In the genomic region with DNA sequence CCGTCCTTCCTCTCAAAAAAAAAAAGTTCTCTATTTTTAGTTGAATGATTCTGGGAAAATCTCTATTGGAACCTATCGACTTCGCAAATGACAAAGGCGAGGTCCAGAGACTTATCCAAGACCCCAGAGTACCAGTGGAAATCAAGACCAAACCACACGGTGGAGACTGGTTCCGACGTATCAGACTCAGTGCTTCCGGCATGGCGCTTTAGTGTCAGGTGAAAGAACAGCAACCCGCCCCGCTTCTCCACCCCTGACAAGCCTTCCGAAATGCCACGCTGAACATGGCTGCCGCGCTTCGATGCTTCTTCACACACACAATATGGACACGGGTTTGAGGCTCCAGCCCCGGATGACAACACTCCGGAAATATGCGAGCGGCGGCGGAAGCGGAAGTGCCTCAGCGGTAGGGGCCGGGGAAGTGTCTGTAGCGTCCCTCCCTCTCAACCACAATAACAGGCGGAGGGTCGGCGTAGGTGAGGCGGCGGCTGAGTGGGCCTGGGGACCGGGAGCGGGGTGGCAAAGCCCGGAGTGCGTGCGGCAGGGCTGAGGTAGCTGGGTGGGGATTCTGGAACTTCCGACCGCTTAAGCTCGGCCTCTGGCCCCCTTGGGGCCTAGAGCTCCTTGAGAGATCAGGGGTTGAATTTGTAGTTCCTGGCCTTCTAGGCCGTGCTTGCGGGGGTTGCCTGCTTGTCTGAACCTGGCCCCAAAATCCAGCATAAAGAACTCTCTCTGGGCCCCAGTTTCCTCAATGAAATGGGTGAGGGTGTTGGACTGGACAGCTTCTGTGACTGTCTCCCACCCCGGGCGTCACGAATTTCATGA, we compare ENCODE assay signal across 8 cellular contexts. TPM values are rescaled to one million over a fixed set of nuclear protein-coding genes. Genes with fewer than 3 reads are reported as not detected.
DNase-seq lines count a peak whose midpoint lies in the region; ATAC-seq lines count a peak whose summit lies in the region.

A gene with protein sequence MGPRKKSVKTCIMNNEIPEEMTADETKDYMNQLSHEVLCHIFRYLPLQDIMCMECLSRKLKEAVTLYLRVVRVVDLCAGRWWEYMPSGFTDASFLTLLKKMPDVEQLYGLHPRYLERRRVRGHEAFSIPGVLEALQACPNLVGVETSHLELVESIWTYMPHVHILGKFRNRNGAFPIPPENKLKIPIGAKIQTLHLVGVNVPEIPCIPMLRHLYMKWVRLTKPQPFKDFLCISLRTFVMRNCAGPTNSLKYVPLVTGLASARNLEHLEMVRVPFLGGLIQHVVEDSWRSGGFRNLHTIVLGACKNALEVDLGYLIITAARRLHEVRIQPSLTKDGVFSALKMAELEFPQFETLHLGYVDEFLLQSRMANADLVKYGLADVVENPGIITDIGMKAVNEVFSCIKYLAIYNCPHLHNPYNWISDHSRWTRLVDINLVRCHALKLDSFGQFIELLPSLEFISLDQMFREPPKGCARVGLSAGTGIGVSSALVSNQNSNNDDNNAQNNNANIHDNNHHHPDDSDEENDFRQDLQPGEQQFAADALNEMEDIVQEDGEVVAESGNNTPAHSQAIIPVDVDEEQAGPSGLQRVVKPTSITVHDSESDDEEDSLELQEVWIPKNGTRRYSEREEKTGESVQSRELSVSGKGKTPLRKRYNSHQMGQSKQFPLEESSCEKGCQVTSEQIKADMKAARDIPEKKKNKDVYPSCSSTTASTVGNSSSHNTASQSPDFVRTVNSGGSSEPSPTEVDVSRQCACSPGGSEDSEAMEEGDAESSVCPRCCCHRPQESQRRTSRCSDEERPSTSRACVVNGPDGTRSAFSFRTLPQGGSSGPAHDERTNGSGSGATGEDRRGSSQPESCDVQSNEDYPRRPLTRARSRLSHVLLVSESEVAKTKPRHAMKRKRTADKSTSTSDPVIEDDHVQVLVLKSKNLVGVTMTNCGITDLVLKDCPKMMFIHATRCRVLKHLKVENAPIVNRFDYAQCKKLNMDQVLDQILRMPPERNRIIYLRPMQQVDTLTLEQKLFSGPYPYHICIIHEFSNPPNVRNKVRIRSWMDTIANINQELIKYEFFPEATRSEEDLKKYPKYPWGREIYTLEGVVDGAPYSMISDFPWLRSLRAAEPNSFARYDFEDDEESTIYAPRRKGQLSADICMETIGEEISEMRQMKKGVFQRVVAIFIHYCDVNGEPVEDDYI (plus strand): TSS at position 395 of the 825 bp plus-strand sequence. CDS start 10,819 bp downstream, outside the sequence.

- H3K27me3 Mint-ChIP-seq in dendritic cell treated with granulocyte-macrophage colony-stimulating factor and Interleukin-4, amounts not matched to agents 40 ng/mL and 50 ng/mL, for 4 days: no peaks in the 10 kb centered on the region

- H3K4me3 Mint-ChIP-seq in dendritic cell treated with granulocyte-macrophage colony-stimulating factor and Interleukin-4, amounts not matched to agents 40 ng/mL and 50 ng/mL, for 4 days: peak within 1 kb of the TSS; percentile 81

- peak; percentile 98 for DNase-seq in CD1c-positive myeloid dendritic cell (ENCODE audit: extremely low spot score)
- peak; percentile 96 for DNase-seq in NCI-H748 treated with DMSO at 0.1 percent for 48 hours (lab: John Stamatoyannopoulos, UW)
- DNase-seq in activated CD4-positive, alpha-beta T cell treated with anti-CD3 and anti-CD28 coated beads, Interleukin-2, amount 50 U/mL, for 24 hours (ENCODE audit: low read depth in 1 of 2, low spot score in 1 of 2): peak; percentile 93 to 97
- DNase-seq in left lobe of liver (ENCODE audit: low spot score): peak; percentile 97
- DNase-seq in stimulated activated CD4-positive, alpha-beta T cell treated with anti-CD3 and anti-CD28 coated beads, Interleukin-2, amount 100 ng/mL, for 4 hours (ENCODE audit: low read depth): peak; percentile 94

- ATAC-seq in GM19372 (IDR thresholded peaks at IDR 0.05; ENCODE audit: low read depth, unreplicated experiment) (peak; percentile 99), HG03558 (IDR thresholded peaks at IDR 0.05; ENCODE audit: extremely low read depth, unreplicated experiment) (peak; percentile 99), left lobe of liver (peak; percentile 99)

- peaks cover 41% of the 10 kb centered on the region for H3K4me1 Mint-ChIP-seq in dendritic cell treated with granulocyte-macrophage colony-stimulating factor and Interleukin-4, amounts not matched to agents 40 ng/mL and 50 ng/mL, for 4 days (ENCODE audit: low read depth)

- intact Hi-C loops in dendritic cell treated with granulocyte-macrophage colony-stimulating factor and Interleukin-4, amounts not matched to agents 40 ng/mL and 50 ng/mL, for 4 days (cut with micrococcal nuclease): loop anchor here (10.0 kb wide), 1 partner anchor 351 kb away; no protein-coding TSS in a partner anchor

- peak within 1 kb of the TSS; percentile 93 for H3K27ac Mint-ChIP-seq in dendritic cell treated with granulocyte-macrophage colony-stimulating factor and Interleukin-4, amounts not matched to agents 40 ng/mL and 50 ng/mL, for 4 days

- peaks cover 35% of the 10 kb centered on the region for H3K36me3 Mint-ChIP-seq in dendritic cell treated with granulocyte-macrophage colony-stimulating factor and Interleukin-4, amounts not matched to agents 40 ng/mL and 50 ng/mL, for 4 days (ENCODE audit: low read depth)

- peaks cover 5% of the 10 kb centered on the region for H3K9me3 Mint-ChIP-seq in dendritic cell treated with granulocyte-macrophage colony-stimulating factor and Interleukin-4, amounts not matched to agents 40 ng/mL and 50 ng/mL, for 4 days

RNA-seq across cellular contexts. Expression of the gene that starts here (rescaled TPM):
- 23.9 TPM for total RNA-seq in left lobe of liver

Comparison
In these comparisons a context has a peak if more than half of its experiments do, and no peak if none do; other contexts are left out.
1. Peak in every context shown above with its lines: DNase-seq and ATAC-seq.